8 cellular contexts compared by ENCODE assay signal in genomic region chr7:54995631-54996340, GRCh38. TPM values are rescaled to one million over a fixed set of nuclear protein-coding genes. Genes with fewer than 3 reads are reported as not detected.
DNase-seq lines count a peak whose midpoint lies in the region; ATAC-seq and TF ChIP-seq lines count a peak whose summit lies in the region.

No MANE protein-coding gene starts in this region.

- no peak overlapping the region for H3K27ac ChIP-seq in CD8-positive, alpha-beta memory T cell (ENCODE audit: low read depth, low read length)

- peaks cover 0 to 2% (median 0%) of the 10 kb centered on the region in 5 donors for H3K9me3 Mint-ChIP-seq in CD8-positive, alpha-beta memory T cell
- H3K9me3 Mint-ChIP-seq in central memory CD8-positive, alpha-beta T cell, result no peaks in the 10 kb centered on the region

- ATAC-seq in central memory CD8-positive, alpha-beta T cell (replicated peaks; ENCODE audit: extremely low read depth, poor library complexity, severe bottlenecking), result peak; percentile 40

- peaks cover 0 to 3% of the 10 kb centered on the region in 2 donors for H3K27me3 Mint-ChIP-seq in CD8-positive, alpha-beta memory T cell
- H3K27me3 Mint-ChIP-seq in central memory CD8-positive, alpha-beta T cell, result peaks cover 30% of the 10 kb centered on the region

- no peaks in the 10 kb centered on the region for H3K4me1 ChIP-seq in CD8-positive, alpha-beta memory T cell (ENCODE audit: insufficient read depth, low read length)

- CTCF ChIA-PET in CD8-positive, alpha-beta memory T cell (lab: Charles Lee), result no interaction called here

- no peaks in the 10 kb centered on the region for H3K36me3 ChIP-seq in CD8-positive, alpha-beta memory T cell (ENCODE audit: insufficient read depth, low read length)

- H3K9me3 ChIP-seq in CD8-positive, alpha-beta memory T cell (ENCODE audit: low read length), result no peaks in the 10 kb centered on the region

- H3K36me3 Mint-ChIP-seq in CD8-positive, alpha-beta memory T cell, result no peaks in the 10 kb centered on the region
- no peaks in the 10 kb centered on the region for H3K36me3 Mint-ChIP-seq in central memory CD8-positive, alpha-beta T cell (ENCODE audit: insufficient read depth)

- H3K4me3 ChIP-seq in CD8-positive, alpha-beta memory T cell (ENCODE audit: low read length), result no peak overlapping the region

- H3K27ac Mint-ChIP-seq in CD8-positive, alpha-beta memory T cell, result peak overlapping the region in 5 of 8 donors; percentile 34 to 70 (median 43)
- H3K27ac Mint-ChIP-seq in central memory CD8-positive, alpha-beta T cell (ENCODE audit: low read depth), result no peak overlapping the region

- POLR2A ChIA-PET in CD8-positive, alpha-beta memory T cell (lab: Charles Lee), result no interaction called here

- peak overlapping the region in 2 of 7 donors; percentile 23 to 39 for H3K4me3 Mint-ChIP-seq in CD8-positive, alpha-beta memory T cell
- no peak overlapping the region for H3K4me3 Mint-ChIP-seq in central memory CD8-positive, alpha-beta T cell

- DNase-seq in CD8-positive, alpha-beta memory T cell, result no peak
- DNase-seq in GM20000 (ENCODE audit: low spot score), result peak; percentile 46
- DNase-seq in HK-2 (ENCODE audit: unreplicated experiment), result peak; percentile 42
- no peak for DNase-seq in central memory CD8-positive, alpha-beta T cell (ENCODE audit: low spot score in 2 of 2)
- DNase-seq in AG08396 (ENCODE audit: low spot score), result no peak
- no peak for DNase-seq in cerebellar cortex (ENCODE audit: low spot score)
- no peak for DNase-seq in cerebellum (ENCODE audit: low spot score)
- no peak for DNase-seq in stimulated activated naive CD4-positive, alpha-beta T cell treated with Interleukin-2 at 50 U/mL for 16 hours (lab: John Stamatoyannopoulos, UW)

- TF ChIP-seq CTCF in GM20000 (IDR thresholded peaks at IDR 0.05; ENCODE audit: extremely low read depth, missing control alignments), result no peak

- H3K4me1 Mint-ChIP-seq in CD8-positive, alpha-beta memory T cell, result peaks cover 3 to 14% (median 6%) of the 10 kb centered on the region in 3 donors
- H3K4me1 Mint-ChIP-seq in central memory CD8-positive, alpha-beta T cell, result peaks cover 6% of the 10 kb centered on the region

- no peaks in the 10 kb centered on the region for H3K27me3 ChIP-seq in CD8-positive, alpha-beta memory T cell (ENCODE audit: insufficient read depth, low read length, poor library complexity, severe bottlenecking)

RNA-seq across cellular contexts. Expression of gene EGFR, which starts 23.0 kb away (rescaled TPM):
- total RNA-seq in CD8-positive, alpha-beta memory T cell, result not detected
- polyA plus RNA-seq in CD8-positive, alpha-beta memory T cell, result not detected
- total RNA-seq in cerebellum, result 46.9 TPM

Comparison
In these comparisons a context has a peak if more than half of its experiments do, and no peak if none do; other contexts are left out.
1. DNase-seq: peak in GM20000 (single experiment) and HK-2 (single experiment); none in CD8-positive, alpha-beta memory T cell (0 of 5), central memory CD8-positive, alpha-beta T cell (0 of 2), AG08396 (single experiment), cerebellar cortex (single experiment), cerebellum (single experiment) and stimulated activated naive CD4-positive, alpha-beta T cell treated with Interleukin-2 at 50 U/mL for 16 hours (single experiment).
2. RNA of gene EGFR, which starts 23.0 kb away (total RNA-seq): 46.9 TPM in cerebellum (single experiment); not detected in CD8-positive, alpha-beta memory T cell; every median in the first group is over 10 times any median in the second.